ENCODE assay signal across 10 cellular contexts in the genomic region with DNA sequence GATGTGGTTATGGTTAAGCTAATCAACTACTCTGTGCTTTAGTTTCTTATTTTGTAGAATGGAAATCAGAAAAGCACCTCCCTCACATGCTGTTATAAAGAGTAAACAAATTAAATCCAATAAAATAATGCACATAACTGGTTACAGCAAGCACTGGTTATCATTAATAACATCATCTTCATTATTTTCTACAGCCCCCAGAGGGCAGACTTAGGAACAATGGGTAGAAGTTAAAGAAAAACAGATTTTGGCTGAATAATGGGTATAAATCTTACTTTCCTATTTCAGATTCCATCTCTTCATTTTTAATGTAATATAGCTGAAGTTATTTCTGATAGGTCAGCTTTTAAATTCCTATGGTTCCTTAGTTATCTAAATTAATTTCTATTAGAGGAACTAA.
A peak's percentile ranks its signal among the peaks of the same experiment; 100 is the strongest.
DNase-seq lines count a peak whose midpoint lies in the region; ATAC-seq, FAIRE-seq and TF ChIP-seq lines count a peak whose summit lies in the region.
"Had no signal": no experiment of that assay in that cellular context is flagged by ENCODE, and none has a peak within 500 bp of the region (broad histone marks: within the 10 kb centered on the region; RNA-seq: fewer than 3 reads in every experiment).

No MANE protein-coding gene starts in this region.

- H3K18ac ChIP-seq in mesenchymal stem cell (ENCODE audit: low read depth in 1 of 2, low read length in 2 of 2), result no peak overlapping the region

- no peak overlapping the region for H3K23ac ChIP-seq in mesenchymal stem cell (ENCODE audit: low read length in 2 of 2)

- no peak overlapping the region for H3K14ac ChIP-seq in mesenchymal stem cell (ENCODE audit: low read length in 2 of 2)

- H2BK5ac ChIP-seq in mesenchymal stem cell (ENCODE audit: low read depth, low read length, poor library complexity, severe bottlenecking), result no peak overlapping the region

- H3K27ac Mint-ChIP-seq in chondrocyte (ENCODE audit: unreplicated experiment), result peak overlapping the region; percentile 57

- DNase-seq in D721Med (ENCODE audit: insufficient read length, low spot score), result no peak
- DNase-seq in NAMALWA (ENCODE audit: low spot score), result peak; percentile 51
- no peak for DNase-seq in chondrocyte (ENCODE audit: low spot score)
- peak; percentile 13 for DNase-seq in mesenchymal stem cell
- DNase-seq in UCSD-AML1 (lab: John Stamatoyannopoulos, UW; ENCODE audit: unreplicated experiment), result no peak
- no peak for DNase-seq in DMS79 (lab: John Stamatoyannopoulos, UW)
- no peak for DNase-seq in mucosa of descending colon
- no peak for DNase-seq in HPDE6-E6E7 (ENCODE audit: extremely low spot score)
- DNase-seq: effector memory CD4-positive, alpha-beta T cell; NCI-H2227 treated with DMSO at 0.1 percent for 48 hours had no signal

- H3K9me3 Mint-ChIP-seq in chondrocyte (ENCODE audit: low read depth), result peaks cover 6% of the 10 kb centered on the region

- peaks cover 67% of the 10 kb centered on the region for H3K4me1 Mint-ChIP-seq in chondrocyte (ENCODE audit: low read depth)

- no peak overlapping the region for H3K4ac ChIP-seq in mesenchymal stem cell (ENCODE audit: low read depth in 1 of 2, low read length in 2 of 2)

- no peak overlapping the region for H2AK5ac ChIP-seq in mesenchymal stem cell (ENCODE audit: low read length, severe bottlenecking)

- no peaks in the 10 kb centered on the region for H3K27me3 Mint-ChIP-seq in chondrocyte (ENCODE audit: low read depth)

- H2BK15ac ChIP-seq in mesenchymal stem cell (ENCODE audit: low read depth, poor library complexity, severe bottlenecking), result no peak overlapping the region

- H2BK120ac ChIP-seq in mesenchymal stem cell (ENCODE audit: low read depth, low read length), result no peak overlapping the region

- no peak overlapping the region for H4K91ac ChIP-seq in mesenchymal stem cell (ENCODE audit: low read length)

- no peaks in the 10 kb centered on the region for H3K36me3 ChIP-seq in mesenchymal stem cell (ENCODE audit: control insufficient read depth in 1 of 2, insufficient read depth in 2 of 2, low read depth in 1 of 2, low read length in 2 of 2)
- no peaks in the 10 kb centered on the region for H3K36me3 ChIP-seq in mucosa of descending colon (ENCODE audit: low read depth)

- H3K4me1 ChIP-seq in mesenchymal stem cell (ENCODE audit: control insufficient read depth, insufficient read depth, low read depth, low read length) (peaks cover 8% of the 10 kb centered on the region), mucosa of descending colon (ENCODE audit: low read depth) (no peaks in the 10 kb centered on the region)

- no peak for ATAC-seq in mucosa of descending colon

- no peak for FAIRE-seq in D721Med (lab: Jason Lieb, UNC)

- H3K4me2 ChIP-seq in mesenchymal stem cell (ENCODE audit: low read length, poor library complexity, severe bottlenecking), result no peak overlapping the region

- peaks cover 9% of the 10 kb centered on the region for H3K79me1 ChIP-seq in mesenchymal stem cell (replicated peaks; ENCODE audit: low read length, poor library complexity, severe bottlenecking)

- H4K8ac ChIP-seq in mesenchymal stem cell (ENCODE audit: low read length), result no peak overlapping the region

- H3K4me3 Mint-ChIP-seq in chondrocyte (ENCODE audit: unreplicated experiment), result no peak overlapping the region

- H3K27me3 ChIP-seq in mesenchymal stem cell (ENCODE audit: control insufficient read depth in 1 of 2, insufficient read depth in 1 of 2, low read length in 2 of 2), result no peaks in the 10 kb centered on the region

- no peak overlapping the region for H2AFZ ChIP-seq in mesenchymal stem cell (ENCODE audit: low read depth, low read length)

- TF ChIP-seq CTCF in D721Med (IDR thresholded peaks at IDR 0.05; ENCODE audit: insufficient read depth, missing control alignments) (peak; percentile 14), chondrocyte (IDR thresholded peaks at IDR 0.05) (peak; percentile 68), mucosa of descending colon (IDR thresholded peaks at IDR 0.05) (no peak)

- H3K27ac ChIP-seq in mesenchymal stem cell (ENCODE audit: low read length, poor library complexity, severe bottlenecking), result no peak overlapping the region

- H3K9me3 ChIP-seq in mesenchymal stem cell (ENCODE audit: control insufficient read depth, low read length) (peaks cover 7% of the 10 kb centered on the region), mucosa of descending colon (no peaks in the 10 kb centered on the region)

- intact Hi-C loops in mucosa of descending colon (cut with DNase I, micrococcal nuclease), result no loop called here

- peaks cover 3% of the 10 kb centered on the region for H3K36me3 Mint-ChIP-seq in chondrocyte (ENCODE audit: low read depth)

- H3K9ac ChIP-seq in mesenchymal stem cell (ENCODE audit: low read length), result peak overlapping the region; percentile 7

- H3K4me3 ChIP-seq in mesenchymal stem cell (ENCODE audit: insufficient read depth in 1 of 2, low read depth in 1 of 2, low read length in 2 of 2) (no peak overlapping the region), mucosa of descending colon (no peak overlapping the region)

- H2BK12ac ChIP-seq in mesenchymal stem cell (ENCODE audit: low read length in 2 of 2), result no peak overlapping the region

Comparison
In these comparisons a context has a peak if more than half of its experiments do, and no peak if none do; other contexts are left out.
1. DNase-seq: peak in NAMALWA (single experiment) and mesenchymal stem cell (single experiment); none in D721Med (single experiment), chondrocyte (single experiment), UCSD-AML1 (single experiment), DMS79 (single experiment), mucosa of descending colon (0 of 3) and HPDE6-E6E7 (single experiment).